ENCODE assay signal across 22 cellular contexts in genomic region chr18:49833804-49834203, GRCh38. TPM values are rescaled to one million over a fixed set of nuclear protein-coding genes. Genes with fewer than 3 reads are reported as not detected.
A peak's percentile ranks its signal among the peaks of the same experiment; 100 is the strongest.
DNase-seq lines count a peak whose midpoint lies in the region; ATAC-seq, FAIRE-seq and TF ChIP-seq lines count a peak whose summit lies in the region.
"Had no signal": no experiment of that assay in that cellular context is flagged by ENCODE, and none has a peak within 500 bp of the region (broad histone marks: within the 10 kb centered on the region; RNA-seq: fewer than 3 reads in every experiment).

No MANE protein-coding gene starts in this region.

- no peak for TF ChIP-seq EP300 in A549 (IDR thresholded peaks at IDR 0.05)

- no peaks in the 10 kb centered on the region for H3K79me2 ChIP-seq in hepatocyte

- peaks cover 10% of the 10 kb centered on the region; the same call in 2 of the 3 replicates for H3K9me3 ChIP-seq in A549
- H3K9me3 ChIP-seq in RWPE2 (ENCODE audit: severe bottlenecking): no peaks in the 10 kb centered on the region
- no peaks in the 10 kb centered on the region for H3K9me3 ChIP-seq in hepatocyte (ENCODE audit: low read depth)
- H3K9me3 ChIP-seq in mucosa of descending colon: no peaks in the 10 kb centered on the region

- no peak for FAIRE-seq in A549 (lab: Jason Lieb, UNC)
- FAIRE-seq: GM12878 had no signal

- H3K9me2 ChIP-seq in hepatocyte (replicated peaks; ENCODE audit: insufficient read depth): no peaks in the 10 kb centered on the region

- H3K4me2 ChIP-seq in A549: no peak overlapping the region
- no peak overlapping the region for H3K4me2 ChIP-seq in hepatocyte

- 81% methylated on average over 4 of the region's 4 CpGs for WGBS in A549 (ENCODE audit: missing lambda C conversion rate)
- WGBS in hepatocyte (ENCODE audit: low lambda C conversion rate, missing lambda C conversion rate): 73% methylated on average over 4 of the region's 4 CpGs

- H3K4me1 ChIP-seq in A549 (peaks cover 40% of the 10 kb centered on the region), RWPE2 (ENCODE audit: insufficient read depth, poor library complexity, severe bottlenecking) (peaks cover 31% of the 10 kb centered on the region), hepatocyte (ENCODE audit: insufficient read depth) (peaks cover 40% of the 10 kb centered on the region), mucosa of descending colon (ENCODE audit: low read depth) (no peaks in the 10 kb centered on the region)

- POLR2A ChIA-PET in A549 (lab: Yijun Ruan, JAX): interaction anchor here (1.0 kb wide), 1 partner anchor 11 kb away, joined by 3 read pairs; no protein-coding TSS in a partner anchor

- H2AFZ ChIP-seq in hepatocyte: no peak overlapping the region

- H3K4me3 ChIP-seq in A549 (no peak overlapping the region), RWPE2 (ENCODE audit: severe bottlenecking) (no peak overlapping the region), hepatocyte (no peak overlapping the region), mucosa of descending colon (no peak overlapping the region)
- H3K4me3 ChIP-seq: GM12878 had no signal

- H3K27me3 ChIP-seq in RWPE2 (ENCODE audit: insufficient read depth, poor library complexity, severe bottlenecking): no peaks in the 10 kb centered on the region
- H3K27me3 ChIP-seq in hepatocyte: no peaks in the 10 kb centered on the region

- no peak for TF ChIP-seq RAD21 in A549 (conservative IDR thresholded peaks at IDR 0.05 in 1 of 2, IDR thresholded peaks at IDR 0.05 in 1 of 2)

- H3K27ac ChIP-seq in A549: peak overlapping the region; percentile 43 to 81
- H3K27ac ChIP-seq in RWPE2 (ENCODE audit: poor library complexity, severe bottlenecking): peak overlapping the region; percentile 77
- peak overlapping the region; percentile 97 for H3K27ac ChIP-seq in hepatocyte
- H3K27ac ChIP-seq: C4-2B, HL-60 had no signal

- TF ChIP-seq POLR2A in A549 (IDR thresholded peaks at IDR 0.05; ENCODE audit: low read length): no peak

- H4K20me1 ChIP-seq in hepatocyte (ENCODE audit: insufficient read depth, poor library complexity, severe bottlenecking): no peaks in the 10 kb centered on the region

- ATAC-seq in A549: no peak
- no peak for ATAC-seq in RWPE2 (ENCODE audit: low read depth)
- ATAC-seq in mucosa of descending colon: peak; percentile 71
- ATAC-seq in stimulated activated naive CD8-positive, alpha-beta T cell treated with anti-CD3 and anti-CD28 coated beads, Interleukin-15, Interleukin-2, amounts not matched to agents 100 U/mL and 50 U/mL, for 24 hours: no peak
- ATAC-seq in HG03175 (IDR thresholded peaks at IDR 0.05; ENCODE audit: unreplicated experiment): no peak
- ATAC-seq: GM12878, Panc1 had no signal

- TF ChIP-seq CTCF in A549 (IDR thresholded peaks at IDR 0.05) (no peak), RWPE2 (IDR thresholded peaks at IDR 0.05; ENCODE audit: poor library complexity, severe bottlenecking) (no peak), hepatocyte (IDR thresholded peaks at IDR 0.05; ENCODE audit: poor library complexity) (no peak), mucosa of descending colon (IDR thresholded peaks at IDR 0.05) (no peak)

- H3K36me3 ChIP-seq in RWPE2 (ENCODE audit: low read depth) (peaks cover 13% of the 10 kb centered on the region; the same call in 1 of the 2 replicates), hepatocyte (replicated peaks; ENCODE audit: insufficient read depth, low read depth) (no peaks in the 10 kb centered on the region), mucosa of descending colon (ENCODE audit: low read depth) (no peaks in the 10 kb centered on the region)

- CTCF ChIA-PET in A549 (lab: Yijun Ruan, JAX): interaction anchor here (2.0 kb wide), 1 partner anchor 25 kb away, joined by 16 read pairs; no protein-coding TSS in a partner anchor

- intact Hi-C loops in mucosa of descending colon (cut with DNase I, micrococcal nuclease): no loop called here

- DNase-seq in A549 (ENCODE audit: low read depth in 1 of 2, low spot score in 1 of 2): no peak
- no peak for DNase-seq in RWPE2 (ENCODE audit: low spot score)
- no peak for DNase-seq in hepatocyte (ENCODE audit: low spot score)
- DNase-seq in mucosa of descending colon: no peak
- DNase-seq in stimulated activated naive CD8-positive, alpha-beta T cell treated with anti-CD3 and anti-CD28 coated beads, Interleukin-15, Interleukin-2, amounts not matched to agents 100 U/mL and 50 U/mL, for 24 hours: no peak
- DNase-seq in H4 (ENCODE audit: low spot score): no peak
- DNase-seq in DMS 273 (lab: John Stamatoyannopoulos, UW; ENCODE audit: unreplicated experiment): no peak
- DNase-seq: DND-41; H7; KG1; NCI-H1092; NCI-H1436 treated with DMSO at 0.1 percent for 48 hours; NCI-H1930; NCI-H510A treated with DMSO at 0.1 percent for 48 hours; NCI-H774; NK-92 treated with Interleukin-12 subunit alpha and Interleukin-12 subunit beta, amount 100 ng/mL, for 24 hours; Right ventricle myocardium superior had no signal

TF ChIP-seq in A549, 52 proteins besides CTCF, POLR2A, EP300 and RAD21:
- no peak for TF ChIP-seq ATOH8 (CRISPR knock-in tag; IDR thresholded peaks at IDR 0.05; ENCODE audit: low read depth)
- no peak for TF ChIP-seq HOXB13 (CRISPR knock-in tag; IDR thresholded peaks at IDR 0.05; ENCODE audit: low read depth)
- no peak for TF ChIP-seq MAZ (IDR thresholded peaks at IDR 0.05; ENCODE audit: borderline replicate concordance, low read depth, low read length)
- no peak for TF ChIP-seq HEYL (CRISPR knock-in tag; IDR thresholded peaks at IDR 0.05)
- no peak for TF ChIP-seq EHF (CRISPR knock-in tag; IDR thresholded peaks at IDR 0.05)
- TF ChIP-seq CBX8 (IDR thresholded peaks at IDR 0.05): no peak
- TF ChIP-seq ESRRA (IDR thresholded peaks at IDR 0.05; ENCODE audit: borderline replicate concordance, low read length): no peak
- TF ChIP-seq PHF8 (IDR thresholded peaks at IDR 0.05; ENCODE audit: borderline replicate concordance, low read depth): no peak
- TF ChIP-seq ZNF302 (CRISPR knock-in tag; IDR thresholded peaks at IDR 0.05): no peak
- no peak for TF ChIP-seq HMGXB4 (CRISPR knock-in tag; IDR thresholded peaks at IDR 0.05; ENCODE audit: borderline replicate concordance)
- TF ChIP-seq NPAS2 (CRISPR knock-in tag; IDR thresholded peaks at IDR 0.05; ENCODE audit: borderline replicate concordance): no peak
- TF ChIP-seq JUN (IDR thresholded peaks at IDR 0.05): no peak
- TF ChIP-seq, protein P1, sequence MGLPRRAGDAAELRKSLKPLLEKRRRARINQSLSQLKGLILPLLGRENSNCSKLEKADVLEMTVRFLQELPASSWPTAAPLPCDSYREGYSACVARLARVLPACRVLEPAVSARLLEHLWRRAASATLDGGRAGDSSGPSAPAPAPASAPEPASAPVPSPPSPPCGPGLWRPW (IDR thresholded peaks at IDR 0.05): no peak

RNA-seq across cellular contexts. Expression of gene ACAA2, which starts 20.5 kb away (rescaled TPM):
- 30.9 and 40.0 TPM in 2 replicates for polyA plus RNA-seq in A549 (2011; rRNA removed)
- 17.5 and 18.6 TPM in 2 replicates for polyA plus RNA-seq in A549 (2012; cell fraction: cytosol; rRNA removed)
- polyA plus RNA-seq in A549 (2012; cell fraction: nucleus; rRNA removed): 7.7 and 16.5 TPM in 2 replicates
- 47.5 to 50.3 TPM (median 48.7 TPM) in 3 replicates for polyA plus RNA-seq in A549 (2017; fragmentation: RNase III; extraction: RNeasy Plus Mini Kit Qiagen cat#74134 plus additional on column Dnase treatment)
- polyA minus RNA-seq in A549 (2011; rRNA and poly(A)+ RNA removed): 16.4 and 21.5 TPM in 2 replicates
- 154 and 174 TPM in 2 replicates for total RNA-seq in hepatocyte
- 165 and 189 TPM in 2 replicates for polyA plus RNA-seq in hepatocyte
- 100 to 1,000 TPM; 148 to 332 (median 281) TPM for total RNA-seq in mucosa of descending colon
- total RNA-seq in H4 (2014; rRNA removed; shearing (Covaris generic)): 92.2 and 104 TPM in 2 replicates
